7 cellular contexts compared by ENCODE assay signal in genomic region chr15:72468103-72468502, GRCh38.
"Had no signal": no experiment of that assay in that cellular context is flagged by ENCODE, and none has a peak within 500 bp of the region (broad histone marks: within the 10 kb centered on the region; RNA-seq: fewer than 3 reads in every experiment).

No MANE protein-coding gene starts in this region.

- H3K4me3 Mint-ChIP-seq: IgD-negative memory B cell had no signal

- H3K27ac ChIP-seq: HL-60 had no signal

- H3K27me3 Mint-ChIP-seq: IgD-negative memory B cell had no signal

- H3K36me3 Mint-ChIP-seq: IgD-negative memory B cell had no signal

- DNase-seq: IMR-90, KBM-7, KG1 had no signal

- ATAC-seq: HepG2 had no signal

- H3K9me3 Mint-ChIP-seq: IgD-negative memory B cell had no signal

- FAIRE-seq: HepG2, HTR-8/SVneo had no signal
